1 cellular context compared by ENCODE assay signal in the genomic region with DNA sequence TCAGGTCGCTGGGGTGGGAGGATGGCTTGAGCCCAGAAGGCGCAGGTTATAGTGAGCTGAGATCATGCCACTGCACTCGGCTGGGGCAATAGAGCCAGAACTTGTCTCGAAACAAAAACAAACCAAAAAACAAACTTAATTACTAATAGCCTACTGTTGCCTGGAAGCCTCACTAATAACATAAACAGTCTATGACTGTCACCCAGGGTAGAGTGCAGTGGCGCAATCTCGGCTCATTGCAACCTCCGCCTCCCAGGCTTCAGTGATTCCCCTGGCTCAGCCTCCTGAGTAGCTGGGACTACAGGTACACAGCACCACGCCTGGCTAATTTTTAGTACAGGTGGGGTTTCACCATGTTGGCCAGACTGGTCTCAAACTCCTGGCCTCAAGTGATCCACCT.
TF ChIP-seq lines count a peak whose summit lies in the region.

No MANE protein-coding gene starts in this region.

TF ChIP-seq in HepG2, 621 proteins besides CTCF, POLR2A, EP300 and RAD21:
- peak; percentile 68 for TF ChIP-seq CEBPG (CRISPR knock-in tag; IDR thresholded peaks at IDR 0.05)
- TF ChIP-seq AFF4 (CRISPR knock-in tag; IDR thresholded peaks at IDR 0.05), result no peak
- peak; percentile 32; the same call in 1 of the 2 replicates for TF ChIP-seq RFX1 (IDR thresholded peaks at IDR 0.05)
- TF ChIP-seq CEBPB (IDR thresholded peaks at IDR 0.05; ENCODE audit: borderline replicate concordance, low read depth, low read length), result peak; percentile 89
- TF ChIP-seq NFE2L1 (CRISPR knock-in tag; IDR thresholded peaks at IDR 0.05; ENCODE audit: borderline replicate concordance), result no peak
- no peak for TF ChIP-seq NPAS2 (CRISPR knock-in tag; IDR thresholded peaks at IDR 0.05; ENCODE audit: borderline replicate concordance)
